In the genomic region with DNA sequence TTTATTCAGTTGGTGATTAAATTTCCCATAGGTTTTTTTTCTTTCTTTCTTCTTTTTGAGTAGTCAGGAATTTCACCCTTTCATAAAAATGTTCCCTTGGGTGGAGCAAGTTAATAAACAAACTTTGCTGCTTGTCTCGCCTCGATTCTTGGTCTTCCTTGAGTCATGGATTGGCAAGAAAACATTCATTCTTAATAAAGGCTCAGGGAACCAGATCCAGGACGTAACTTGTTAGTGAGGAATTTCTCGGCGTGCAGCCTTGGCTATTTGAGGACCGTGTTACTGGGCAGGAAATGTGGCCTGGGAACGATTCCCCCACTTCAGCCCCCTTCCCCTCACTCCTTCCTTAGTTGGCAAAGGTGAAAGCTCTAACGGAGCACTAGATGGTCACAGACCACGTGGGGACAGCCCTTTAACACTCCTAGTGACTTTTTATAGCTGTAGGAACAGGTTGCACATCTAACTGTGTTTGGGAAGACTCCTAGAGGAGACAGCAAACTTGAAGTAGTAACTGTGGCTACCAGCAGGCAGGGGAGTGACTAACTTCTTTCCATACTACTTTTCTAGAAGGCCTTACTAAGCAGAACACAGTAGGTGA, we compare ENCODE assay signal across 10 cellular contexts.
DNase-seq lines count a peak whose midpoint lies in the region; ATAC-seq and TF ChIP-seq lines count a peak whose summit lies in the region.
"Had no signal": no experiment of that assay in that cellular context is flagged by ENCODE, and none has a peak within 500 bp of the region (broad histone marks: within the 10 kb centered on the region; RNA-seq: fewer than 3 reads in every experiment).

No MANE protein-coding gene starts in this region.

- no peak for TF ChIP-seq POLR2A in tibial nerve (IDR thresholded peaks at IDR 0.05)

- H3K36me3 Mint-ChIP-seq in activated CD8-positive, alpha-beta memory T cell treated with anti-CD3 and anti-CD28 coated beads, Interleukin-2, amount 10 ng/mL, durations not matched to agents 7 days and 5 days = no peaks in the 10 kb centered on the region

- H3K27me3 ChIP-seq in lung (ENCODE audit: control insufficient read depth, insufficient read depth) (no peaks in the 10 kb centered on the region), tibial nerve (peaks cover 0 to 3% of the 10 kb centered on the region in 2 donors), colonic mucosa (no peaks in the 10 kb centered on the region)

- intact Hi-C loops in colonic mucosa (cut with DNase I) = loop anchor here (10.0 kb wide), 1 partner anchor 261 kb away; no protein-coding TSS in a partner anchor

- H3K36me3 ChIP-seq in lung (ENCODE audit: control insufficient read depth in 2 of 2, insufficient read depth in 2 of 2, low read length in 2 of 2) (peaks cover 0 to 3% of the 10 kb centered on the region in 2 donors), tibial nerve (no peaks in the 10 kb centered on the region), colonic mucosa (no peaks in the 10 kb centered on the region)

- H3K27me3 Mint-ChIP-seq in activated CD8-positive, alpha-beta memory T cell treated with anti-CD3 and anti-CD28 coated beads, Interleukin-2, amount 10 ng/mL, durations not matched to agents 7 days and 5 days = peaks cover 44% of the 10 kb centered on the region

- CTCF ChIA-PET in activated CD8-positive, alpha-beta memory T cell treated with anti-CD3 and anti-CD28 coated beads, Interleukin-2, amount 10 ng/mL, durations not matched to agents 7 days and 5 days (lab: Charles Lee) = no interaction called here

- H3K9me3 ChIP-seq in lung (ENCODE audit: control insufficient read depth in 2 of 2, insufficient read depth in 1 of 2, low read length in 1 of 2) (no peaks in the 10 kb centered on the region), tibial nerve (no peaks in the 10 kb centered on the region), colonic mucosa (no peaks in the 10 kb centered on the region)

- H3K9ac ChIP-seq in colonic mucosa (ENCODE audit: low read depth in 2 of 2, low read length in 2 of 2) = no peak overlapping the region

- WGBS in lung, 2 donors = 32 to 55% methylated on average over 9 of the region's 9 CpGs
- WGBS in tibial nerve, 2 donors = 13 to 22% methylated on average over 9 of the region's 9 CpGs

- H3K27ac ChIP-seq in lung (ENCODE audit: low read depth in 1 of 2, low read length in 1 of 2) (peak overlapping the region; percentile 66 to 91), tibial nerve (peak overlapping the region in 3 of 4 donors; percentile 13 to 85 (median 84)), colonic mucosa (no peak overlapping the region)

- no peaks in the 10 kb centered on the region for H3K9me3 Mint-ChIP-seq in activated CD8-positive, alpha-beta memory T cell treated with anti-CD3 and anti-CD28 coated beads, Interleukin-2, amount 10 ng/mL, durations not matched to agents 7 days and 5 days (ENCODE audit: low read depth)
- H3K9me3 Mint-ChIP-seq: activated B cell treated with CpG ODN at 0.5 μM for 24 hours had no signal

- H3K4me3 ChIP-seq in LNCaP clone FGC (ENCODE audit: low read depth, low read length) = peak overlapping the region; percentile 89
- H3K4me3 ChIP-seq in epithelial cell of esophagus (ENCODE audit: low read length) = no peak overlapping the region
- H3K4me3 ChIP-seq in lung = no peak overlapping the region
- peak overlapping the region in 1 of 4 donors; percentile 4 for H3K4me3 ChIP-seq in tibial nerve
- no peak overlapping the region for H3K4me3 ChIP-seq in colonic mucosa

- H3K27ac Mint-ChIP-seq in activated CD8-positive, alpha-beta memory T cell treated with anti-CD3 and anti-CD28 coated beads, Interleukin-2, amount 10 ng/mL, durations not matched to agents 7 days and 5 days = no peak overlapping the region
- H3K27ac Mint-ChIP-seq: activated B cell treated with CpG ODN at 0.5 μM for 24 hours, progenitor cell of endocrine pancreas had no signal

- DNase-seq in LNCaP clone FGC (ENCODE audit: low read depth) (peak; percentile 70), epithelial cell of esophagus (ENCODE audit: low read depth) (peak; percentile 43), lung (ENCODE audit: low spot score) (peak; percentile 44), tibial nerve (ENCODE audit: low spot score in 2 of 2) (no peak), colonic mucosa (no peak), iPS-NIHi7 (ENCODE audit: extremely low spot score) (no peak), NCI-H748 (lab: John Stamatoyannopoulos, UW; ENCODE audit: unreplicated experiment) (no peak)
- DNase-seq in activated CD8-positive, alpha-beta memory T cell treated with anti-CD3 and anti-CD28 coated beads, Interleukin-2, amount 10 ng/mL, durations not matched to agents 7 days and 5 days = no peak
- DNase-seq: activated B cell treated with CpG ODN at 0.5 μM for 24 hours had no signal

- TF ChIP-seq EP300 in tibial nerve (IDR thresholded peaks at IDR 0.05) = peak in 1 of 2 donors; percentile 50

- H3K4me1 Mint-ChIP-seq in activated CD8-positive, alpha-beta memory T cell treated with anti-CD3 and anti-CD28 coated beads, Interleukin-2, amount 10 ng/mL, durations not matched to agents 7 days and 5 days = no peaks in the 10 kb centered on the region

- H3K4me1 ChIP-seq in lung (ENCODE audit: control insufficient read depth in 2 of 2, insufficient read depth in 2 of 2, low read length in 2 of 2) (peaks cover 9 to 10% of the 10 kb centered on the region in 2 donors), tibial nerve (peaks cover 0 to 59% (median 5%) of the 10 kb centered on the region in 4 donors), colonic mucosa (no peaks in the 10 kb centered on the region)

- no peak overlapping the region for H3K4me3 Mint-ChIP-seq in activated CD8-positive, alpha-beta memory T cell treated with anti-CD3 and anti-CD28 coated beads, Interleukin-2, amount 10 ng/mL, durations not matched to agents 7 days and 5 days
- H3K4me3 Mint-ChIP-seq: activated B cell treated with CpG ODN at 0.5 μM for 24 hours had no signal

- ATAC-seq in lung (ENCODE audit: insufficient read depth, low FRiP score) = no peak
- no peak for ATAC-seq in activated CD8-positive, alpha-beta memory T cell treated with anti-CD3 and anti-CD28 coated beads, Interleukin-2, amount 10 ng/mL, durations not matched to agents 7 days and 5 days

- TF ChIP-seq CTCF in LNCaP clone FGC (IDR thresholded peaks at IDR 0.05; ENCODE audit: control insufficient read depth, extremely low read depth, insufficient read depth) (no peak), epithelial cell of esophagus (IDR thresholded peaks at IDR 0.05; ENCODE audit: insufficient read depth, low read depth, low read length, missing control alignments) (no peak), lung (IDR thresholded peaks at IDR 0.05; ENCODE audit: control extremely low read depth, extremely low read depth) (no peak), tibial nerve (IDR thresholded peaks at IDR 0.05) (no peak), colonic mucosa (IDR thresholded peaks at IDR 0.05) (no peak)

Comparison
In these comparisons a context has a peak if more than half of its experiments do, and no peak if none do; other contexts are left out.
1. DNase-seq: peak in LNCaP clone FGC (single experiment), epithelial cell of esophagus (single experiment) and lung (single experiment); none in tibial nerve (0 of 2), colonic mucosa (single experiment), activated CD8-positive, alpha-beta memory T cell treated with anti-CD3 and anti-CD28 coated beads, Interleukin-2, amount 10 ng/mL, durations not matched to agents 7 days and 5 days (single experiment), iPS-NIHi7 (single experiment) and NCI-H748 (single experiment).